In genomic region chr10:6721480-6721879, GRCh38 we compare ENCODE assay signal across 10 cellular contexts.
DNase-seq lines count a peak whose midpoint lies in the region; ATAC-seq, FAIRE-seq and TF ChIP-seq lines count a peak whose summit lies in the region.
"Had no signal": no experiment of that assay in that cellular context is flagged by ENCODE, and none has a peak within 500 bp of the region (broad histone marks: within the 10 kb centered on the region; RNA-seq: fewer than 3 reads in every experiment).

No MANE protein-coding gene starts in this region.

- H3K79me2 ChIP-seq in HepG2 (ENCODE audit: insufficient read depth, low read length) (no peaks in the 10 kb centered on the region), endothelial cell of umbilical vein (ENCODE audit: control insufficient read depth, insufficient read depth, low read length) (no peaks in the 10 kb centered on the region)

- peaks cover 0 to 3% (median 0%) of the 10 kb centered on the region in 3 donors for H3K36me3 Mint-ChIP-seq in naive thymus-derived CD8-positive, alpha-beta T cell

- TF ChIP-seq EP300 in HepG2 (IDR thresholded peaks at IDR 0.05; ENCODE audit: low read depth in 2 of 2, low read length in 2 of 2) (no peak), HepG2 (CRISPR knock-in tag; IDR thresholded peaks at IDR 0.05; ENCODE audit: borderline replicate concordance) (no peak)

- TF ChIP-seq CTCF in liver (IDR thresholded peaks at IDR 0.05; ENCODE audit: low read depth, low read length, missing input control) (no peak), HepG2 (CRISPR knock-in tag; IDR thresholded peaks at IDR 0.05) (no peak), endothelial cell of umbilical vein (IDR thresholded peaks at IDR 0.05; ENCODE audit: extremely low read depth in 1 of 2, insufficient read depth in 1 of 2, low read depth in 1 of 2, low read length in 2 of 2) (peak; percentile 22 to 38), lung (IDR thresholded peaks at IDR 0.05; ENCODE audit: control extremely low read depth, extremely low read depth) (no peak)

- H3K4me3 ChIP-seq in liver (ENCODE audit: low read depth in 1 of 3, low read length in 3 of 3) (no peak overlapping the region), HepG2 (replicated peaks in 1 of 3; ENCODE audit: insufficient read depth in 1 of 3, low read depth in 2 of 3, low read length in 3 of 3) (no peak overlapping the region), endothelial cell of umbilical vein (replicated peaks in 1 of 3; ENCODE audit: insufficient read depth in 1 of 3, low read depth in 1 of 3, low read length in 3 of 3) (peak overlapping the region in 1 of 3 experiments; percentile 55), lung (no peak overlapping the region)

- no peak overlapping the region for H3K27ac Mint-ChIP-seq in naive thymus-derived CD8-positive, alpha-beta T cell

- no peaks in the 10 kb centered on the region for H3K9me1 ChIP-seq in endothelial cell of umbilical vein (replicated peaks; ENCODE audit: control insufficient read depth, extremely low read depth, insufficient read depth, low read length)

- H3K27ac ChIP-seq in liver (ENCODE audit: low read depth in 1 of 2, low read length in 2 of 2) (peak overlapping the region in 1 of 2 donors; percentile 25), HepG2 (ENCODE audit: extremely low read length, insufficient read depth, low read length) (no peak overlapping the region), endothelial cell of umbilical vein (ENCODE audit: insufficient read depth, low read depth, low read length) (peak overlapping the region; percentile 100), lung (ENCODE audit: low read depth in 1 of 2, low read length in 1 of 2) (peak overlapping the region in 1 of 2 donors; percentile 35)
- H3K27ac ChIP-seq: HL-60 had no signal

- BruUV-seq in HepG2 (replicated peaks; lab: Mats Ljungman, UMichigan): no TSS peak
- no TSS peak for BruUV-seq in endothelial cell of umbilical vein (replicated peaks; lab: Mats Ljungman, UMichigan)

- H3K4me1 ChIP-seq in liver (ENCODE audit: control insufficient read depth in 4 of 4, insufficient read depth in 4 of 4, low read length in 3 of 4) (no peaks in the 10 kb centered on the region), HepG2 (ENCODE audit: insufficient read depth, low read length) (no peaks in the 10 kb centered on the region), endothelial cell of umbilical vein (ENCODE audit: control insufficient read depth, extremely low read depth, insufficient read depth, low read length) (peaks cover 29% of the 10 kb centered on the region), lung (ENCODE audit: control insufficient read depth in 2 of 2, insufficient read depth in 2 of 2, low read length in 2 of 2) (no peaks in the 10 kb centered on the region)

- H4K20me1 ChIP-seq in HepG2 (ENCODE audit: insufficient read depth, low read length) (no peaks in the 10 kb centered on the region), endothelial cell of umbilical vein (replicated peaks; ENCODE audit: control insufficient read depth, extremely low read depth, insufficient read depth, low read length) (no peaks in the 10 kb centered on the region)

- H3K36me3 ChIP-seq in liver (ENCODE audit: control insufficient read depth in 4 of 4, insufficient read depth in 3 of 4, low read depth in 1 of 4, low read length in 3 of 4) (no peaks in the 10 kb centered on the region), HepG2 (replicated peaks in 1 of 2; ENCODE audit: control insufficient read depth in 1 of 2, insufficient read depth in 2 of 2, low read length in 2 of 2) (no peaks in the 10 kb centered on the region), endothelial cell of umbilical vein (ENCODE audit: control insufficient read depth in 2 of 2, extremely low read depth in 1 of 2, insufficient read depth in 2 of 2, low read length in 2 of 2) (no peaks in the 10 kb centered on the region), lung (ENCODE audit: control insufficient read depth in 2 of 2, insufficient read depth in 2 of 2, low read length in 2 of 2) (no peaks in the 10 kb centered on the region)

- POLR2A ChIA-PET in HepG2 (lab: Yijun Ruan, JAX): no interaction called here
- POLR2A ChIA-PET in endothelial cell of umbilical vein (lab: Charles Lee): interaction anchor here (2.0 kb wide), 1 partner anchor 9 kb away, joined by 12 read pairs; no protein-coding TSS in a partner anchor
- POLR2A ChIA-PET in naive thymus-derived CD8-positive, alpha-beta T cell (lab: Charles Lee): no interaction called here

- H2AFZ ChIP-seq in HepG2 (ENCODE audit: low read length) (no peak overlapping the region), endothelial cell of umbilical vein (ENCODE audit: low read depth, low read length) (peak overlapping the region; percentile 52)

- CTCF ChIA-PET in HepG2 (lab: Yijun Ruan, JAX; ENCODE audit: low intra/inter-chr PET ratio, low total read pairs) (no interaction called here), endothelial cell of umbilical vein (lab: Charles Lee) (interaction anchor here (0.8 to 2.8 kb wide), 23 partner anchors 8 to 966 kb away, joined by 3 to 47 read pairs (median 4); partner anchors contain the start of gene SFMBT2)

- peaks cover 0 to 2% (median 0%) of the 10 kb centered on the region in 4 donors for H3K4me1 Mint-ChIP-seq in naive thymus-derived CD8-positive, alpha-beta T cell

- H3K27me3 Mint-ChIP-seq in naive thymus-derived CD8-positive, alpha-beta T cell: peaks cover 33 to 68% (median 44%) of the 10 kb centered on the region in 5 donors

- no peak for DNase-seq in HepG2 (ENCODE audit: low spot score)
- DNase-seq in endothelial cell of umbilical vein (ENCODE audit: low read depth, low spot score): peak; percentile 94
- DNase-seq in lung (ENCODE audit: low spot score): no peak
- DNase-seq in naive thymus-derived CD8-positive, alpha-beta T cell: no peak
- DNase-seq in NCI-H748 treated with DMSO at 0.1 percent for 48 hours (lab: John Stamatoyannopoulos, UW): no peak
- DNase-seq: AML-193 had no signal

- H3K9me3 ChIP-seq in liver (ENCODE audit: control insufficient read depth in 4 of 4, low read length in 3 of 4) (no peaks in the 10 kb centered on the region), HepG2 (ENCODE audit: low read length) (no peaks in the 10 kb centered on the region), endothelial cell of umbilical vein (replicated peaks; ENCODE audit: control insufficient read depth, insufficient read depth, low read length) (no peaks in the 10 kb centered on the region), lung (ENCODE audit: control insufficient read depth in 2 of 2, insufficient read depth in 1 of 2, low read length in 1 of 2) (peaks cover 0 to 1% of the 10 kb centered on the region in 2 donors)

- H3K4me3 Mint-ChIP-seq in naive thymus-derived CD8-positive, alpha-beta T cell: no peak overlapping the region

- peaks cover 0 to 7% (median 0%) of the 10 kb centered on the region in 4 donors for H3K27me3 ChIP-seq in liver (ENCODE audit: control insufficient read depth in 4 of 4, insufficient read depth in 4 of 4, low read length in 3 of 4)
- no peaks in the 10 kb centered on the region for H3K27me3 ChIP-seq in HepG2 (ENCODE audit: control insufficient read depth in 1 of 2, insufficient read depth in 2 of 2, low read length in 2 of 2)
- H3K27me3 ChIP-seq in endothelial cell of umbilical vein (ENCODE audit: control insufficient read depth in 2 of 2, insufficient read depth in 2 of 2, low read length in 2 of 2): no peaks in the 10 kb centered on the region
- H3K27me3 ChIP-seq in lung (ENCODE audit: control insufficient read depth, insufficient read depth): no peaks in the 10 kb centered on the region

- FAIRE-seq in HepG2 (lab: Jason Lieb, UNC): no peak
- FAIRE-seq in endothelial cell of umbilical vein (lab: Jason Lieb, UNC): peak; percentile 79

- H3K9ac ChIP-seq in liver (ENCODE audit: low read depth in 1 of 2, low read length in 2 of 2) (no peak overlapping the region), HepG2 (ENCODE audit: insufficient read depth, low read depth, low read length) (no peak overlapping the region), endothelial cell of umbilical vein (replicated peaks; ENCODE audit: extremely low read depth, insufficient read depth, low read length) (peak overlapping the region; percentile 97)

- TF ChIP-seq RAD21 in liver (IDR thresholded peaks at IDR 0.05) (peak; percentile 6 to 32), HepG2 (CRISPR knock-in tag; IDR thresholded peaks at IDR 0.05) (no peak)

- intact Hi-C loops in HepG2 (cut with micrococcal nuclease; ENCODE audit: unreplicated experiment) (no loop called here), endothelial cell of umbilical vein (cut with micrococcal nuclease) (loop anchor here (1.0 to 10.0 kb wide), 6 partner anchors 52 to 1174 kb away; partner anchors contain the start of genes IL15RA and RBM17)

- dilution Hi-C loops in endothelial cell of umbilical vein (cut with MboI; ENCODE audit: extremely low pct_ligation_motif_present, low sequenced_read_pairs): no loop called here

- no peak for ATAC-seq in HepG2
- ATAC-seq in lung (ENCODE audit: insufficient read depth, low FRiP score): peak; percentile 45
- no peak for ATAC-seq in naive thymus-derived CD8-positive, alpha-beta T cell
- ATAC-seq in GM21717 (IDR thresholded peaks at IDR 0.05; ENCODE audit: unreplicated experiment): no peak
- ATAC-seq in HG02938 (IDR thresholded peaks at IDR 0.05; ENCODE audit: unreplicated experiment): no peak

- peaks cover 0 to 4% (median 0%) of the 10 kb centered on the region in 9 donors for H3K9me3 Mint-ChIP-seq in naive thymus-derived CD8-positive, alpha-beta T cell

- in situ Hi-C loops in HepG2 (cut with HindIII; ENCODE audit: extremely low pct_ligation_motif_present, low pct_unique_long_range_greater_than_20kb): no loop called here

- no peak for TF ChIP-seq POLR2A in HepG2 (IDR thresholded peaks at IDR 0.05; ENCODE audit: insufficient read depth in 1 of 2, low read depth in 2 of 2, low read length in 2 of 2)
- TF ChIP-seq POLR2A in endothelial cell of umbilical vein (IDR thresholded peaks at IDR 0.05; ENCODE audit: low read depth, low read length): no peak

- 53% methylated on average over 7 of the region's 7 CpGs for WGBS in liver
- WGBS in HepG2 (ENCODE audit: low lambda C conversion rate): 20% methylated on average over 7 of the region's 7 CpGs
- WGBS in lung, 2 donors: 39 to 63% methylated on average over 7 of the region's 7 CpGs

- H3K4me2 ChIP-seq in HepG2 (ENCODE audit: low read depth, low read length) (no peak overlapping the region), endothelial cell of umbilical vein (ENCODE audit: insufficient read depth, low read length) (peak overlapping the region; percentile 96)

TF ChIP-seq in liver, 16 proteins besides CTCF, POLR2A, EP300 and RAD21 (continues in another document):
- no peak for TF ChIP-seq JUND (IDR thresholded peaks at IDR 0.05)
- TF ChIP-seq YY1 (IDR thresholded peaks at IDR 0.05): no peak
- no peak for TF ChIP-seq HNF4G (IDR thresholded peaks at IDR 0.05)
- no peak for TF ChIP-seq FOXA2 (IDR thresholded peaks at IDR 0.05)

TF ChIP-seq in HepG2, 621 proteins besides CTCF, POLR2A, EP300 and RAD21 (continues in another document):
- TF ChIP-seq MEIS1 (CRISPR knock-in tag; IDR thresholded peaks at IDR 0.05; ENCODE audit: borderline replicate concordance) (no peak), ARID2 (CRISPR knock-in tag; IDR thresholded peaks at IDR 0.05; ENCODE audit: borderline replicate concordance) (no peak)

Comparison
In these comparisons a context has a peak if more than half of its experiments do, and no peak if none do; other contexts are left out.
1. CTCF ChIP-seq: peak in endothelial cell of umbilical vein (2 of 2); none in liver (single experiment), HepG2 (single experiment) and lung (single experiment).